1 cellular context compared by ENCODE assay signal in the genomic region with DNA sequence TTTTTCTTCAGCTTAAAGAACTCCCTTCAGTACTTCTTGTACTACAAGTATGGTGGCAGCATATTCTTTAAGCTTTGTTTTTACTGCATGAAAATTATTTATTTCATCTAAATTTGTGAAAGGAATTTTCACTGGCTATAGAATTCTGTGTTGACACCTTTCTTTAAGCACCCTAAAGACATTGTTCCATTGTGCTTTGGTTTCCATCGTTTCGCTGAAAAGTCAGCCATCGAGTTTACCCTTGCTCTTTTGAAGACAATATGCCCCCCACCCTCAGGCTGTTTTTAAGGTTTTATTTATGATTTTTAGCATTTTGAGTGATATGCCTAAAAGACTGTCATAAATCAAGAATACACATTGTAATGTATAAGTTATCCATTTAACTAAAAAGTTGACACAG.
TF ChIP-seq lines count a peak whose summit lies in the region.

No MANE protein-coding gene starts in this region.

TF ChIP-seq in HepG2, 621 proteins besides CTCF, POLR2A, EP300 and RAD21 (continued from another document):
- TF ChIP-seq, protein P1, sequence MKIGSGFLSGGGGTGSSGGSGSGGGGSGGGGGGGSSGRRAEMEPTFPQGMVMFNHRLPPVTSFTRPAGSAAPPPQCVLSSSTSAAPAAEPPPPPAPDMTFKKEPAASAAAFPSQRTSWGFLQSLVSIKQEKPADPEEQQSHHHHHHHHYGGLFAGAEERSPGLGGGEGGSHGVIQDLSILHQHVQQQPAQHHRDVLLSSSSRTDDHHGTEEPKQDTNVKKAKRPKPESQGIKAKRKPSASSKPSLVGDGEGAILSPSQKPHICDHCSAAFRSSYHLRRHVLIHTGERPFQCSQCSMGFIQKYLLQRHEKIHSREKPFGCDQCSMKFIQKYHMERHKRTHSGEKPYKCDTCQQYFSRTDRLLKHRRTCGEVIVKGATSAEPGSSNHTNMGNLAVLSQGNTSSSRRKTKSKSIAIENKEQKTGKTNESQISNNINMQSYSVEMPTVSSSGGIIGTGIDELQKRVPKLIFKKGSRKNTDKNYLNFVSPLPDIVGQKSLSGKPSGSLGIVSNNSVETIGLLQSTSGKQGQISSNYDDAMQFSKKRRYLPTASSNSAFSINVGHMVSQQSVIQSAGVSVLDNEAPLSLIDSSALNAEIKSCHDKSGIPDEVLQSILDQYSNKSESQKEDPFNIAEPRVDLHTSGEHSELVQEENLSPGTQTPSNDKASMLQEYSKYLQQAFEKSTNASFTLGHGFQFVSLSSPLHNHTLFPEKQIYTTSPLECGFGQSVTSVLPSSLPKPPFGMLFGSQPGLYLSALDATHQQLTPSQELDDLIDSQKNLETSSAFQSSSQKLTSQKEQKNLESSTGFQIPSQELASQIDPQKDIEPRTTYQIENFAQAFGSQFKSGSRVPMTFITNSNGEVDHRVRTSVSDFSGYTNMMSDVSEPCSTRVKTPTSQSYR (CRISPR knock-in tag; IDR thresholded peaks at IDR 0.05; ENCODE audit: borderline replicate concordance) = no peak
- TF ChIP-seq SP2 (CRISPR knock-in tag; IDR thresholded peaks at IDR 0.05) = no peak
- peak; percentile 93 for TF ChIP-seq ZNF317 (CRISPR knock-in tag; IDR thresholded peaks at IDR 0.05)
- TF ChIP-seq HNRNPUL1 (IDR thresholded peaks at IDR 0.05; ENCODE audit: low read depth, low read length) = no peak
- TF ChIP-seq AGO1 (IDR thresholded peaks at IDR 0.05; ENCODE audit: low read depth, low read length, poor library complexity, severe bottlenecking) = no peak
- TF ChIP-seq ZFP41 (CRISPR knock-in tag; IDR thresholded peaks at IDR 0.05; ENCODE audit: borderline replicate concordance) = no peak
